Comparison of ENCODE assay signal across 38 cellular contexts in genomic region chr1:119546641-119547040, GRCh38. TPM values are rescaled to one million over a fixed set of nuclear protein-coding genes. Genes with fewer than 3 reads are reported as not detected.
"Had no signal": no experiment of that assay in that cellular context is flagged by ENCODE, and none has a peak within 500 bp of the region (broad histone marks: within the 10 kb centered on the region; RNA-seq: fewer than 3 reads in every experiment).

No MANE protein-coding gene starts in this region.

- H3K27me3 ChIP-seq: MG63 had no signal

- H3K36me3 ChIP-seq: MG63 had no signal

- H3K9me3 ChIP-seq: MG63 had no signal

- DNase-seq: Karpas-422, Kasumi-1, KG1, MG63, MM.1S, MV-4-11, NCI-H1048, NCI-H1092, NCI-H1092 treated with DMSO at 0.1 percent for 48 hours, NCI-H1105, NCI-H1105 treated with DMSO at 0.1 percent for 48 hours, NCI-H1417, NCI-H1417 treated with DMSO at 0.1 percent for 48 hours, NCI-H1436, NCI-H1436 treated with DMSO at 0.1 percent for 48 hours, NCI-H146, NCI-H1694, NCI-H1694 treated with DMSO at 0.1 percent for 48 hours, NCI-H187, NCI-H187 treated with DMSO at 0.1 percent for 48 hours, NCI-H1930, NCI-H2029, NCI-H2029 treated with DMSO at 0.1 percent for 48 hours, NCI-H2081, NCI-H2081 treated with DMSO at 0.1 percent for 48 hours, NCI-H2107, NCI-H2171, NCI-H2171 treated with DMSO at 0.1 percent for 48 hours, NCI-H2227 treated with DMSO at 0.1 percent for 48 hours, NCI-H226, NCI-H345, NCI-H446, NCI-H446 treated with DMSO at 0.1 percent for 48 hours had no signal

- H3K27ac ChIP-seq: KMS-11 had no signal

- H3K4me3 ChIP-seq: MG63 had no signal

- H3K9ac ChIP-seq: KMS-11 had no signal

- H3K4me2 ChIP-seq: KMS-11 had no signal

RNA-seq across cellular contexts. Expression of gene HSD3B1, which starts 39.6 kb away (rescaled TPM):
- total RNA-seq: LHCN-M2, M059J, MCF 10A, NCI-H460 had no signal
